Comparison of ENCODE assay signal across 8 cellular contexts in genomic region chr18:48975221-48975816, GRCh38. TPM values are rescaled to one million over a fixed set of nuclear protein-coding genes. Genes with fewer than 3 reads are reported as not detected.
DNase-seq lines count a peak whose midpoint lies in the region; ATAC-seq and TF ChIP-seq lines count a peak whose summit lies in the region.

No MANE protein-coding gene starts in this region.

- peaks cover 56% of the 10 kb centered on the region for H3K27me3 Mint-ChIP-seq in activated naive CD8-positive, alpha-beta T cell treated with anti-CD3 and anti-CD28 coated beads, Interleukin-2, amount 10 ng/mL, durations not matched to agents 7 days and 5 days

- H3K36me3 Mint-ChIP-seq in activated naive CD8-positive, alpha-beta T cell treated with anti-CD3 and anti-CD28 coated beads, Interleukin-2, amount 10 ng/mL, durations not matched to agents 7 days and 5 days = peaks cover 1% of the 10 kb centered on the region

- no peaks in the 10 kb centered on the region for H3K27me3 ChIP-seq in subcutaneous abdominal adipose tissue (ENCODE audit: control insufficient read depth in 5 of 5, insufficient read depth in 4 of 5, low read length in 5 of 5)

- H3K9ac ChIP-seq in subcutaneous abdominal adipose tissue (ENCODE audit: low read length in 5 of 5) = peak overlapping the region in 3 of 5 donors; percentile 56 to 63 (median 62)

- peak overlapping the region; percentile 72 for H3K4me3 Mint-ChIP-seq in activated naive CD8-positive, alpha-beta T cell treated with anti-CD3 and anti-CD28 coated beads, Interleukin-2, amount 10 ng/mL, durations not matched to agents 7 days and 5 days

- POLR2A ChIA-PET in activated naive CD8-positive, alpha-beta T cell treated with anti-CD3 and anti-CD28 coated beads, Interleukin-2, amount 10 ng/mL, durations not matched to agents 7 days and 5 days (lab: Charles Lee) = no interaction called here

- peak overlapping the region; percentile 66 for H3K4me3 ChIP-seq in GM12864 (ENCODE audit: low read depth, low read length)
- peak overlapping the region; percentile 57 to 68 (median 66) for H3K4me3 ChIP-seq in subcutaneous abdominal adipose tissue (ENCODE audit: low read depth in 1 of 5, low read length in 5 of 5)

- H3K27ac Mint-ChIP-seq in activated naive CD8-positive, alpha-beta T cell treated with anti-CD3 and anti-CD28 coated beads, Interleukin-2, amount 10 ng/mL, durations not matched to agents 7 days and 5 days = no peak overlapping the region

- no peaks in the 10 kb centered on the region for H3K9me3 Mint-ChIP-seq in activated naive CD8-positive, alpha-beta T cell treated with anti-CD3 and anti-CD28 coated beads, Interleukin-2, amount 10 ng/mL, durations not matched to agents 7 days and 5 days

- peak; percentile 6 for ATAC-seq in HG02981 (IDR thresholded peaks at IDR 0.05; ENCODE audit: unreplicated experiment)
- ATAC-seq in activated naive CD8-positive, alpha-beta T cell treated with anti-CD3 and anti-CD28 coated beads, Interleukin-2, amount 10 ng/mL, durations not matched to agents 7 days and 5 days (ENCODE audit: low read depth) = no peak

- no peaks in the 10 kb centered on the region for H3K9me3 ChIP-seq in subcutaneous abdominal adipose tissue (ENCODE audit: control insufficient read depth in 5 of 5, low read length in 5 of 5)

- DNase-seq in GM12864 (ENCODE audit: low read depth) (no peak), iPS-NIHi11 (ENCODE audit: low spot score) (peak; percentile 60), globus pallidus (ENCODE audit: low spot score) (no peak), Ammon's horn (ENCODE audit: low spot score) (no peak), GM10266 (ENCODE audit: extremely low spot score) (no peak)
- no peak for DNase-seq in activated naive CD8-positive, alpha-beta T cell treated with anti-CD3 and anti-CD28 coated beads, Interleukin-2, amount 10 ng/mL, durations not matched to agents 7 days and 5 days

- no peak overlapping the region for H3K27ac ChIP-seq in subcutaneous abdominal adipose tissue (ENCODE audit: low read depth, low read length)

- peaks cover 0 to 18% (median 12%) of the 10 kb centered on the region in 5 donors for H3K4me1 ChIP-seq in subcutaneous abdominal adipose tissue (ENCODE audit: control insufficient read depth in 5 of 5, insufficient read depth in 5 of 5, low read length in 5 of 5)

- TF ChIP-seq CTCF in GM12864 (IDR thresholded peaks at IDR 0.05; ENCODE audit: low read depth, low read length, missing control alignments) (no peak), GM10266 (IDR thresholded peaks at IDR 0.05; ENCODE audit: control insufficient read depth, insufficient read depth, low read depth, missing control alignments) (no peak)

- no peaks in the 10 kb centered on the region for H3K36me3 ChIP-seq in subcutaneous abdominal adipose tissue (ENCODE audit: control insufficient read depth in 5 of 5, insufficient read depth in 5 of 5, low read length in 5 of 5)

- H3K4me1 Mint-ChIP-seq in activated naive CD8-positive, alpha-beta T cell treated with anti-CD3 and anti-CD28 coated beads, Interleukin-2, amount 10 ng/mL, durations not matched to agents 7 days and 5 days = peaks cover 11% of the 10 kb centered on the region

RNA-seq across cellular contexts. Expression of gene SMAD7, which starts 24.6 kb away (rescaled TPM):
- total RNA-seq in activated naive CD8-positive, alpha-beta T cell treated with anti-CD3 and anti-CD28 coated beads, Interleukin-2, amount 10 ng/mL, durations not matched to agents 7 days and 5 days = 10 to 100 TPM; 26.8 to 30.1 TPM
